ENCODE assay signal across 22 cellular contexts in genomic region chr9:130849356-130849755, GRCh38. TPM values are rescaled to one million over a fixed set of nuclear protein-coding genes. Genes with fewer than 3 reads are reported as not detected.
DNase-seq lines count a peak whose midpoint lies in the region; ATAC-seq, FAIRE-seq and TF ChIP-seq lines count a peak whose summit lies in the region.
"Had no signal": no experiment of that assay in that cellular context is flagged by ENCODE, and none has a peak within 500 bp of the region (broad histone marks: within the 10 kb centered on the region; RNA-seq: fewer than 3 reads in every experiment).

No MANE protein-coding gene starts in this region.

- H3K36me3 ChIP-seq in IMR-90 (ENCODE audit: control insufficient read depth, insufficient read depth, low read length) = peaks cover 9% of the 10 kb centered on the region
- peaks cover 5% of the 10 kb centered on the region; the same call in 2 of the 3 replicates for H3K36me3 ChIP-seq in K562 (ENCODE audit: control insufficient read depth, insufficient read depth, low read length)
- H3K36me3 ChIP-seq in thyroid gland = peaks cover 5 to 7% of the 10 kb centered on the region in 2 donors

- H3K9me3 Mint-ChIP-seq in nephron = no peaks in the 10 kb centered on the region

- H3K9ac ChIP-seq in IMR-90 (ENCODE audit: low read depth, low read length) (no peak overlapping the region), K562 (ENCODE audit: insufficient read depth in 1 of 2, low read depth in 2 of 2, low read length in 2 of 2) (no peak overlapping the region)

- H3K4me3 Mint-ChIP-seq in nephron = no peak overlapping the region
- H3K4me3 Mint-ChIP-seq: activated CD8-positive, alpha-beta T cell treated with anti-CD3 and anti-CD28 coated beads, Interleukin-2, amount 10 ng/mL, durations not matched to agents 7 days and 5 days had no signal

- POLR2A ChIA-PET in IMR-90 (lab: Charles Lee; ENCODE audit: unreplicated experiment) (no interaction called here), K562 (lab: Yijun Ruan, JAX) (interaction anchor here (1.0 to 7.5 kb wide), 11 partner anchors 10 to 82 kb away, joined by 3 to 99 read pairs (median 6); partner anchors contain the start of gene ABL1)

- H3K4me1 ChIP-seq in IMR-90 (ENCODE audit: control insufficient read depth, insufficient read depth, low read length) (peaks cover 15% of the 10 kb centered on the region), K562 (replicated peaks in 1 of 2; ENCODE audit: control insufficient read depth in 2 of 2, insufficient read depth in 2 of 2, low read length in 2 of 2) (peaks cover 16 to 21% of the 10 kb centered on the region in 2 experiments), thyroid gland (peaks cover 29 to 59% of the 10 kb centered on the region in 2 donors)

- CTCF ChIA-PET in IMR-90 (lab: Yijun Ruan, JAX) (no interaction called here), K562 (lab: Yijun Ruan, JAX; ENCODE audit: low intra/inter-chr PET ratio) (interaction anchor here (0.6 to 2.0 kb wide), 2 partner anchors 21 to 78 kb away, joined by 3 to 8 read pairs; no protein-coding TSS in a partner anchor)

- no peak overlapping the region for H2BK20ac ChIP-seq in IMR-90 (ENCODE audit: low read depth, low read length)

- TF ChIP-seq POLR2A in IMR-90 (IDR thresholded peaks at IDR 0.05; ENCODE audit: low read depth, low read length) = no peak
- no peak for TF ChIP-seq POLR2A in K562 (conservative IDR thresholded peaks at IDR 0.05)
- no peak for TF ChIP-seq POLR2A in thyroid gland (IDR thresholded peaks at IDR 0.05)

- no peak overlapping the region for H3K18ac ChIP-seq in IMR-90 (ENCODE audit: low read depth, low read length)

- peak overlapping the region; percentile 83 for H2BK5ac ChIP-seq in IMR-90 (ENCODE audit: low read depth, low read length, poor library complexity, severe bottlenecking)

- BruUV-seq in IMR-90 (replicated peaks; lab: Mats Ljungman, UMichigan) = no TSS peak
- BruUV-seq in K562 (replicated peaks; lab: Mats Ljungman, UMichigan) = no TSS peak

- H3K4me1 Mint-ChIP-seq in nephron = peaks cover 48% of the 10 kb centered on the region

- in situ Hi-C loops in IMR-90 (cut with MboI; ENCODE audit: low sequenced_read_pairs) (no loop called here), K562 (cut with MboI) (no loop called here)

- peaks cover 58% of the 10 kb centered on the region for H4K20me1 ChIP-seq in IMR-90 (ENCODE audit: insufficient read depth, low read length)
- H4K20me1 ChIP-seq in K562 (replicated peaks; ENCODE audit: control insufficient read depth, insufficient read depth, low read length) = peaks cover 9% of the 10 kb centered on the region; the same call in 1 of the 2 replicates

- H3K4me2 ChIP-seq in IMR-90 (ENCODE audit: low read depth, low read length) (no peak overlapping the region), K562 (ENCODE audit: insufficient read depth, low read length) (no peak overlapping the region)
- H3K4me2 ChIP-seq: hepatocyte had no signal

- peaks cover 4 to 54% of the 10 kb centered on the region in 2 experiments; a peak in 2 of 4 replicates for H3K79me1 ChIP-seq in IMR-90 (ENCODE audit: low read depth in 1 of 2, low read length in 2 of 2)

- H3K27ac ChIP-seq in IMR-90 (ENCODE audit: insufficient read depth, low read length) (peak overlapping the region; percentile 21; the same call in 1 of the 2 replicates), K562 (ENCODE audit: extremely low read depth, low read depth, low read length) (no peak overlapping the region), thyroid gland (peak overlapping the region in 2 of 3 donors; percentile 21 to 94)
- H3K27ac ChIP-seq: cardiac muscle cell had no signal

- ATAC-seq in IMR-90 (ENCODE audit: low read depth) = no peak
- ATAC-seq in K562 = no peak
- no peak for ATAC-seq in esophagus mucosa
- ATAC-seq: activated CD8-positive, alpha-beta T cell treated with anti-CD3 and anti-CD28 coated beads, Interleukin-2, amount 10 ng/mL, durations not matched to agents 7 days and 5 days had no signal

- TF ChIP-seq RAD21 in IMR-90 (IDR thresholded peaks at IDR 0.05; ENCODE audit: low read length) = no peak
- no peak for TF ChIP-seq RAD21 in K562 (CRISPR knock-in tag; conservative IDR thresholded peaks at IDR 0.05 in 1 of 2, IDR thresholded peaks at IDR 0.05 in 1 of 2)

- H2AK9ac ChIP-seq in IMR-90 (replicated peaks; ENCODE audit: low read depth, low read length, poor library complexity) = no peak overlapping the region

- no peaks in the 10 kb centered on the region for H3K9me3 ChIP-seq in IMR-90 (ENCODE audit: control insufficient read depth, insufficient read depth, low read length)
- H3K9me3 ChIP-seq in K562 (replicated peaks; ENCODE audit: control insufficient read depth, insufficient read depth, low read depth, low read length) = no peaks in the 10 kb centered on the region
- no peaks in the 10 kb centered on the region for H3K9me3 ChIP-seq in thyroid gland

- no peak overlapping the region for H2AFZ ChIP-seq in IMR-90 (replicated peaks; ENCODE audit: low read length, poor library complexity)
- H2AFZ ChIP-seq in K562 (ENCODE audit: low read depth, low read length) = no peak overlapping the region
- H2AFZ ChIP-seq: hepatocyte had no signal

- DNase-seq in IMR-90 = no peak
- no peak for DNase-seq in K562 (ENCODE audit: extremely low read depth in 1 of 4, low spot score in 3 of 4)
- DNase-seq in thyroid gland = no peak
- DNase-seq in NCI-H128 (lab: John Stamatoyannopoulos, UW; ENCODE audit: unreplicated experiment) = no peak
- DNase-seq in T-helper 2 cell = no peak
- DNase-seq: activated CD4-positive, CD25-positive, alpha-beta regulatory T cell treated with anti-CD3 and anti-CD28 coated beads, Interleukin-2, amount 50 U/mL, for 72 hours; activated CD8-positive, alpha-beta T cell treated with anti-CD3 and anti-CD28 coated beads, Interleukin-2, amount 10 ng/mL, durations not matched to agents 7 days and 5 days; AML-193; dermis blood vessel endothelial cell; GF-D8; NCI-H1092; NCI-H1930; NCI-H69; retina had no signal

- H3K27me3 ChIP-seq in IMR-90 (ENCODE audit: control insufficient read depth, insufficient read depth, low read length) = no peaks in the 10 kb centered on the region
- H3K27me3 ChIP-seq in K562 (ENCODE audit: control insufficient read depth in 2 of 2, insufficient read depth in 2 of 2, low read length in 2 of 2) = no peaks in the 10 kb centered on the region
- H3K27me3 ChIP-seq in thyroid gland = no peaks in the 10 kb centered on the region
- H3K27me3 ChIP-seq: cardiac muscle cell, hepatocyte had no signal

- H2BK15ac ChIP-seq in IMR-90 (ENCODE audit: low read depth, low read length) = no peak overlapping the region

- H2BK120ac ChIP-seq in IMR-90 (ENCODE audit: low read depth, low read length) = no peak overlapping the region

- no peak overlapping the region for H3K23ac ChIP-seq in IMR-90 (ENCODE audit: low read depth, low read length)

- no peak overlapping the region; the same call in 1 of the 2 replicates for H3K14ac ChIP-seq in IMR-90 (replicated peaks; ENCODE audit: low read depth, low read length)

- no peak overlapping the region for H4K5ac ChIP-seq in IMR-90 (ENCODE audit: low read depth, low read length)

- peaks cover 36% of the 10 kb centered on the region for H3K36me3 Mint-ChIP-seq in nephron (ENCODE audit: low read depth)

- H3K27ac Mint-ChIP-seq in nephron = peak overlapping the region in 2 of 3 experiments; percentile 67 to 68
- H3K27ac Mint-ChIP-seq: activated CD8-positive, alpha-beta T cell treated with anti-CD3 and anti-CD28 coated beads, Interleukin-2, amount 10 ng/mL, durations not matched to agents 7 days and 5 days had no signal

- 100% methylated on average over 3 of the region's 9 CpGs; no CpG with 5 or more reads in 1 of the 2 experiments for WGBS in IMR-90 (ENCODE audit: extremely low coverage in 2 of 2, insufficient read length in 1 of 2), 2 experiments
- 81% methylated on average over 9 of the region's 9 CpGs for WGBS in K562 (ENCODE audit: insufficient coverage, low coverage, missing lambda C conversion rate)
- 86 to 88% methylated on average over 9 of the region's 9 CpGs for WGBS in thyroid gland, 2 donors

- dilution Hi-C loops in IMR-90 (cut with HindIII; ENCODE audit: low sequenced_read_pairs, unreplicated experiment) = no loop called here

- FAIRE-seq in K562 (lab: Jason Lieb, UNC) = no peak

- H3K9me1 ChIP-seq in IMR-90 (ENCODE audit: insufficient read depth, low read length) = peaks cover 5% of the 10 kb centered on the region; the same call in 1 of the 2 replicates
- H3K9me1 ChIP-seq in K562 (ENCODE audit: control insufficient read depth, insufficient read depth, low read length) = peaks cover 3% of the 10 kb centered on the region

- no peak overlapping the region for H2AK5ac ChIP-seq in IMR-90 (ENCODE audit: low read depth, low read length)

- TF ChIP-seq EP300 in K562 (IDR thresholded peaks at IDR 0.05; ENCODE audit: low read length) = no peak

- H3K4ac ChIP-seq in IMR-90 (ENCODE audit: low read depth, low read length) = no peak overlapping the region

- no peak overlapping the region for H4K91ac ChIP-seq in IMR-90 (ENCODE audit: insufficient read depth, low read depth, low read length)

- H3K4me3 ChIP-seq in IMR-90 (ENCODE audit: insufficient read depth, low read depth, low read length) (no peak overlapping the region), K562 (no peak overlapping the region), thyroid gland (replicated peaks in 1 of 3) (no peak overlapping the region)
- H3K4me3 ChIP-seq: cardiac muscle cell, hepatocyte had no signal

- H4K8ac ChIP-seq in IMR-90 (ENCODE audit: low read depth in 2 of 2, low read length in 2 of 2) = no peak overlapping the region

- no peak overlapping the region for H3K56ac ChIP-seq in IMR-90 (ENCODE audit: extremely low read depth, insufficient read depth, low read length)

- intact Hi-C loops in IMR-90 (cut with micrococcal nuclease) (no loop called here), K562 (cut with micrococcal nuclease) (no loop called here), thyroid gland (cut with DNase I) (no loop called here)

- H3K27me3 Mint-ChIP-seq in nephron (ENCODE audit: low read depth) = no peaks in the 10 kb centered on the region

- no peaks in the 10 kb centered on the region for H3K79me2 ChIP-seq in K562 (ENCODE audit: control insufficient read depth, insufficient read depth, low read length)

- TF ChIP-seq CTCF in IMR-90 (conservative IDR thresholded peaks at IDR 0.05; ENCODE audit: low read depth, low read length) (no peak), K562 (IDR thresholded peaks at IDR 0.05 in 2 of 3, conservative IDR thresholded peaks at IDR 0.05 in 1 of 3; ENCODE audit: insufficient read depth in 2 of 3, low read depth in 1 of 3, low read length in 3 of 3) (no peak), nephron (IDR thresholded peaks at IDR 0.05; ENCODE audit: unreplicated experiment in 3 of 3) (no peak), thyroid gland (IDR thresholded peaks at IDR 0.05) (no peak)

RNA-seq across cellular contexts. Expression of gene ABL1, which starts 14.3 kb away (rescaled TPM):
- 31.9 and 33.7 TPM in 2 replicates for total RNA-seq in IMR-90 (2012; rRNA removed)
- polyA plus RNA-seq in IMR-90 (2012; rRNA removed) = 49.1 and 50.7 TPM in 2 replicates
- polyA plus RNA-seq in IMR-90 (2012; cell fraction: cytosol; rRNA removed) = 35.4 and 41.3 TPM in 2 replicates
- 61.9 and 74.7 TPM in 2 replicates for polyA plus RNA-seq in IMR-90 (2012; cell fraction: nucleus; rRNA removed; ENCODE audit: low replicate concordance)
- 105 and 142 TPM in 2 replicates for total RNA-seq in K562 (2011; cell fraction: chromatin; rRNA removed; ENCODE audit: low replicate concordance)
- total RNA-seq in K562 (2011; cell fraction: nucleolus; rRNA removed) = 81.7 and 83.9 TPM in 2 replicates
- total RNA-seq in K562 (2011; cell fraction: nucleoplasm; rRNA removed) = 75.2 and 77.0 TPM in 2 replicates
- total RNA-seq in K562 (2014; rRNA removed) = 45.1 and 61.3 TPM in 2 replicates
- 28.6 and 30.2 TPM in 2 replicates for total RNA-seq in K562 (2014; rRNA removed; fragmentation: Illumina TruSeq; extraction: Trizol)
- 37.8 and 41.0 TPM in 2 replicates for total RNA-seq in K562 (2015; rRNA removed; fragmentation: Illumina TruSeq; extraction: Trizol)
- total RNA-seq in K562 (2021) = 124 and 130 TPM in 2 replicates
- polyA plus RNA-seq in K562 (2011; rRNA removed) = 26.0 and 35.7 TPM in 2 replicates
- polyA plus RNA-seq in K562 (2011; cell fraction: cytosol; rRNA removed) = 44.5 and 48.8 TPM in 2 replicates
- polyA plus RNA-seq in K562 (2011; cell fraction: nucleus; rRNA removed) = 51.1 and 57.1 TPM in 2 replicates
- polyA plus RNA-seq in K562 (2012) = 65.2 and 79.7 TPM in 2 replicates
- polyA plus RNA-seq in K562 (2014; fragmentation: Illumina TruSeq; extraction: Trizol) = 64.0 and 77.9 TPM in 2 replicates
- polyA plus RNA-seq in K562 (2014; fragmentation: Nextera tagmentation; extraction: Ambion mirVana) = 1 to 10 TPM; 1.5 to 1.6 TPM
- 59.7 and 60.0 TPM in 2 replicates for polyA plus RNA-seq in K562 (2014; rRNA removed)
- 64.2 and 66.3 TPM in 2 replicates for polyA minus RNA-seq in K562 (2011; rRNA and poly(A)+ RNA removed)
- polyA minus RNA-seq in K562 (2011; cell fraction: cytosol; rRNA and poly(A)+ RNA removed) = 93.5 and 149 TPM in 2 replicates
- polyA minus RNA-seq in K562 (2011; cell fraction: nucleus; rRNA and poly(A)+ RNA removed) = 21.7 and 40.1 TPM in 2 replicates
- 10 to 100 TPM; 60.3 to 97.0 (median 79.8) TPM for total RNA-seq in thyroid gland
- 28.4 TPM for total RNA-seq in esophagus mucosa

RNA-seq across cellular contexts. Expression of gene QRFP, which starts 47.3 kb away (rescaled TPM):
- total RNA-seq in IMR-90 (2012; rRNA removed) (not detected in 2 replicates), K562 (2014; rRNA removed) (not detected in 2 replicates), K562 (2014; rRNA removed; fragmentation: Illumina TruSeq; extraction: Trizol) (not detected in 2 replicates), K562 (2015; rRNA removed; fragmentation: Illumina TruSeq; extraction: Trizol) (not detected in 2 replicates), K562 (2021) (not detected in 2 replicates), thyroid gland (not detected), esophagus mucosa (not detected)
- polyA plus RNA-seq in IMR-90 (2012; rRNA removed) (not detected in 2 replicates), K562 (2011; rRNA removed) (not detected in 2 replicates), K562 (2014; fragmentation: Illumina TruSeq; extraction: Trizol) (not detected in 2 replicates), K562 (2014; fragmentation: Nextera tagmentation; extraction: Ambion mirVana) (not detected), K562 (2014; rRNA removed) (not detected in 2 replicates)
- polyA plus RNA-seq in IMR-90 (2012; cell fraction: cytosol; rRNA removed) = not detected in 2 replicates
- not detected in 2 replicates for polyA plus RNA-seq in IMR-90 (2012; cell fraction: nucleus; rRNA removed; ENCODE audit: low replicate concordance)
- not detected in 2 replicates for total RNA-seq in K562 (2011; cell fraction: chromatin; rRNA removed; ENCODE audit: low replicate concordance)
- total RNA-seq in K562 (2011; cell fraction: nucleolus; rRNA removed) = not detected in 2 replicates
- not detected in 2 replicates for total RNA-seq in K562 (2011; cell fraction: nucleoplasm; rRNA removed)
- not detected in 2 replicates for polyA plus RNA-seq in K562 (2011; cell fraction: cytosol; rRNA removed)
- not detected in 2 replicates for polyA plus RNA-seq in K562 (2011; cell fraction: nucleus; rRNA removed)
- polyA plus RNA-seq in K562 (2012) = 0.51 and 0.70 TPM in 2 replicates
- not detected in 2 replicates for polyA minus RNA-seq in K562 (2011; rRNA and poly(A)+ RNA removed)
- not detected in 2 replicates for polyA minus RNA-seq in K562 (2011; cell fraction: cytosol; rRNA and poly(A)+ RNA removed)
- polyA minus RNA-seq in K562 (2011; cell fraction: nucleus; rRNA and poly(A)+ RNA removed) = not detected in 2 replicates
- total RNA-seq: activated CD8-positive, alpha-beta T cell treated with anti-CD3 and anti-CD28 coated beads, Interleukin-2, amount 10 ng/mL, durations not matched to agents 7 days and 5 days; cardiac muscle cell; dermis blood vessel endothelial cell; fibroblast of villous mesenchyme; hepatocyte; LHCN-M2; lower leg skin; subcutaneous adipose tissue had no signal
